11 cellular contexts compared by ENCODE assay signal in genomic region chr2:207131634-207132418, GRCh38. TPM values are rescaled to one million over a fixed set of nuclear protein-coding genes. Genes with fewer than 3 reads are reported as not detected.
DNase-seq lines count a peak whose midpoint lies in the region; ATAC-seq and TF ChIP-seq lines count a peak whose summit lies in the region.
"Had no signal": no experiment of that assay in that cellular context is flagged by ENCODE, and none has a peak within 500 bp of the region (broad histone marks: within the 10 kb centered on the region; RNA-seq: fewer than 3 reads in every experiment).

No MANE protein-coding gene starts in this region.

- TF ChIP-seq RAD21 in SK-N-SH (IDR thresholded peaks at IDR 0.05; ENCODE audit: low read length): no peak

- peaks cover 30% of the 10 kb centered on the region for H3F3A ChIP-seq in SK-N-SH (replicated peaks; ENCODE audit: insufficient read depth)

- H3K9me3 ChIP-seq in SK-N-SH: no peaks in the 10 kb centered on the region
- H3K9me3 ChIP-seq in subcutaneous abdominal adipose tissue (ENCODE audit: control insufficient read depth in 5 of 5, low read length in 5 of 5): no peaks in the 10 kb centered on the region

- H3K27me3 ChIP-seq in SK-N-SH (ENCODE audit: insufficient read depth): no peaks in the 10 kb centered on the region
- H3K27me3 ChIP-seq in layer of hippocampus (ENCODE audit: control insufficient read depth, insufficient read depth, low read length): no peaks in the 10 kb centered on the region
- no peaks in the 10 kb centered on the region for H3K27me3 ChIP-seq in subcutaneous abdominal adipose tissue (ENCODE audit: control insufficient read depth in 5 of 5, insufficient read depth in 4 of 5, low read length in 5 of 5)
- H3K27me3 ChIP-seq: foreskin keratinocyte had no signal

- H3K4me3 ChIP-seq in SK-N-SH (ENCODE audit: low read depth in 2 of 2, low read length in 1 of 2) (no peak overlapping the region), subcutaneous abdominal adipose tissue (ENCODE audit: low read depth in 1 of 5, low read length in 5 of 5) (no peak overlapping the region)

- CTCF ChIA-PET in SK-N-SH (lab: Yijun Ruan, JAX): interaction anchor here (1.1 to 1.3 kb wide), 3 partner anchors 13 to 341 kb away, joined by 3 to 4 read pairs (median 3); no protein-coding TSS in a partner anchor

- no peak overlapping the region for H3K27ac Mint-ChIP-seq in activated T-helper 17 cell treated with anti-CD3 and anti-CD28 coated beads, Interleukin-2, amount 50 U/mL, for 72 hours

- no peak for TF ChIP-seq CTCF in SK-N-SH (IDR thresholded peaks at IDR 0.05)

- H3K27me3 Mint-ChIP-seq in activated T-helper 17 cell treated with anti-CD3 and anti-CD28 coated beads, Interleukin-2, amount 50 U/mL, for 72 hours: no peaks in the 10 kb centered on the region
- H3K27me3 Mint-ChIP-seq: central memory CD8-positive, alpha-beta T cell had no signal

- H3K9ac ChIP-seq in SK-N-SH (no peak overlapping the region), subcutaneous abdominal adipose tissue (ENCODE audit: low read length in 5 of 5) (no peak overlapping the region)

- no peak overlapping the region for H3K4me3 Mint-ChIP-seq in activated T-helper 17 cell treated with anti-CD3 and anti-CD28 coated beads, Interleukin-2, amount 50 U/mL, for 72 hours
- H3K4me3 Mint-ChIP-seq: central memory CD8-positive, alpha-beta T cell had no signal

- H3K79me2 ChIP-seq in SK-N-SH (ENCODE audit: insufficient read depth): peaks cover 100% of the 10 kb centered on the region

- H3K4me1 ChIP-seq in SK-N-SH (ENCODE audit: control insufficient read depth in 1 of 2, insufficient read depth in 2 of 2, low read depth in 1 of 2, low read length in 1 of 2) (peaks cover 33 to 56% of the 10 kb centered on the region in 2 experiments; a peak in 2 of 4 replicates), subcutaneous abdominal adipose tissue (ENCODE audit: control insufficient read depth in 5 of 5, insufficient read depth in 5 of 5, low read length in 5 of 5) (peaks cover 14 to 59% (median 48%) of the 10 kb centered on the region in 5 donors)

- ATAC-seq in SK-N-SH treated with all-trans-retinoic acid at 6 μM for 48 hours (no peak), HG02571 (IDR thresholded peaks at IDR 0.05; ENCODE audit: unreplicated experiment) (no peak), GM18858 (IDR thresholded peaks at IDR 0.05; ENCODE audit: unreplicated experiment) (no peak)
- peak; percentile 45 for ATAC-seq in activated T-helper 17 cell treated with anti-CD3 and anti-CD28 coated beads, Interleukin-2, amount 50 U/mL, for 72 hours (replicated peaks)
- ATAC-seq: foreskin keratinocyte had no signal

- POLR2A ChIA-PET in SK-N-SH (lab: Yijun Ruan, JAX): no interaction called here

- peak overlapping the region; percentile 37 to 53; a peak in 3 of 4 replicates for H3K27ac ChIP-seq in SK-N-SH (ENCODE audit: low read depth in 2 of 2, low read length in 1 of 2)
- H3K27ac ChIP-seq in layer of hippocampus (ENCODE audit: low read depth, low read length): peak overlapping the region; percentile 27
- H3K27ac ChIP-seq in subcutaneous abdominal adipose tissue (ENCODE audit: low read depth, low read length): peak overlapping the region; percentile 92
- H3K27ac ChIP-seq: foreskin keratinocyte had no signal

- peaks cover 11 to 25% of the 10 kb centered on the region in 2 experiments for H3K36me3 ChIP-seq in SK-N-SH (replicated peaks in 1 of 2; ENCODE audit: control insufficient read depth in 1 of 2, insufficient read depth in 2 of 2, low read length in 1 of 2)
- H3K36me3 ChIP-seq in subcutaneous abdominal adipose tissue (ENCODE audit: control insufficient read depth in 5 of 5, insufficient read depth in 5 of 5, low read length in 5 of 5): no peaks in the 10 kb centered on the region

- TF ChIP-seq EP300 in SK-N-SH (IDR thresholded peaks at IDR 0.05; ENCODE audit: borderline replicate concordance in 1 of 2, low read depth in 1 of 2, low read length in 1 of 2): no peak

- H3K36me3 Mint-ChIP-seq in activated T-helper 17 cell treated with anti-CD3 and anti-CD28 coated beads, Interleukin-2, amount 50 U/mL, for 72 hours (ENCODE audit: low read depth): peaks cover 5% of the 10 kb centered on the region

- WGBS in SK-N-SH (ENCODE audit: low lambda C conversion rate): 62% methylated on average over 2 of the region's 2 CpGs

- H2AFZ ChIP-seq in SK-N-SH (ENCODE audit: low read depth): no peak overlapping the region

- no peaks in the 10 kb centered on the region for H3K9me2 ChIP-seq in SK-N-SH

- peak overlapping the region; percentile 2; the same call in 1 of the 2 replicates for H3K4me2 ChIP-seq in SK-N-SH

- H3K9me3 Mint-ChIP-seq in activated T-helper 17 cell treated with anti-CD3 and anti-CD28 coated beads, Interleukin-2, amount 50 U/mL, for 72 hours: peaks cover 3% of the 10 kb centered on the region

- DNase-seq in SK-N-SH (no peak), NCI-H510A treated with DMSO at 0.1 percent for 48 hours (lab: John Stamatoyannopoulos, UW) (no peak)
- DNase-seq: foreskin keratinocyte, NCI-H146 had no signal

- peaks cover 99% of the 10 kb centered on the region for H4K20me1 ChIP-seq in SK-N-SH (ENCODE audit: insufficient read depth)

- H3K4me1 Mint-ChIP-seq in activated T-helper 17 cell treated with anti-CD3 and anti-CD28 coated beads, Interleukin-2, amount 50 U/mL, for 72 hours: peaks cover 35% of the 10 kb centered on the region
- H3K4me1 Mint-ChIP-seq: central memory CD8-positive, alpha-beta T cell had no signal

TF ChIP-seq in SK-N-SH, 30 proteins besides CTCF, POLR2A, EP300 and RAD21 (continues in another document):
- TF ChIP-seq EZH2phosphoT487 (IDR thresholded peaks at IDR 0.05; ENCODE audit: borderline replicate concordance, low read depth) (no peak), ZBTB33 (IDR thresholded peaks at IDR 0.05; ENCODE audit: borderline replicate concordance, low read depth) (no peak), GABPA (IDR thresholded peaks at IDR 0.05; ENCODE audit: low read depth) (no peak), TEAD4 (IDR thresholded peaks at IDR 0.05; ENCODE audit: borderline replicate concordance, insufficient read depth) (no peak), RFX5 (IDR thresholded peaks at IDR 0.05; ENCODE audit: low read length) (no peak), SMC3 (IDR thresholded peaks at IDR 0.05; ENCODE audit: low read depth, low read length) (no peak), FOSL2 (IDR thresholded peaks at IDR 0.05; ENCODE audit: borderline replicate concordance, low read depth) (no peak), NRF1 (IDR thresholded peaks at IDR 0.05; ENCODE audit: low read depth, low read length) (no peak)

TF ChIP-seq in SK-N-SH treated with all-trans-retinoic acid at 6 μM for 48 hours, 23 proteins besides CTCF, POLR2A, EP300 and RAD21:
- TF ChIP-seq ARNTL (CRISPR knock-in tag; IDR thresholded peaks at IDR 0.05; ENCODE audit: borderline replicate concordance, low read depth): no peak
- TF ChIP-seq PATZ1 (CRISPR knock-in tag; IDR thresholded peaks at IDR 0.05; ENCODE audit: borderline replicate concordance): no peak
- TF ChIP-seq GLIS3 (CRISPR knock-in tag; IDR thresholded peaks at IDR 0.05): no peak
- TF ChIP-seq CSDC2 (CRISPR knock-in tag; IDR thresholded peaks at IDR 0.05): no peak
- no peak for TF ChIP-seq ZNF565 (CRISPR knock-in tag; conservative IDR thresholded peaks at IDR 0.05; ENCODE audit: low read depth)
TF ChIP-seq in SK-N-SH treated with all-trans-retinoic acid at 6 μM for 48 hours: peak in this region for 0.

RNA-seq across cellular contexts. Expression of gene KLF7, which starts 33.9 kb away (rescaled TPM):
- polyA plus RNA-seq in SK-N-SH (2012; rRNA removed): 7.5 and 12.8 TPM in 2 replicates
- 4.9 and 5.2 TPM in 2 replicates for polyA plus RNA-seq in SK-N-SH (2012; cell fraction: cytosol; rRNA removed)
- polyA plus RNA-seq in SK-N-SH (2012; cell fraction: nucleus; rRNA removed): 12.9 and 16.8 TPM in 2 replicates
- 10 to 100 TPM; 32.8 to 40.6 TPM for total RNA-seq in activated T-helper 17 cell treated with anti-CD3 and anti-CD28 coated beads, Interleukin-2, amount 50 U/mL, for 72 hours

Comparison
In these comparisons a context has a peak if more than half of its experiments do, and no peak if none do; other contexts are left out.
1. H3K27ac ChIP-seq: peak in every context shown above with its lines; median percentile 92 in subcutaneous abdominal adipose tissue; 45 in SK-N-SH; 27 in layer of hippocampus.